In genomic region chr12:32000373-32001005, GRCh38 we compare ENCODE assay signal across 1 cellular context.
TF ChIP-seq lines count a peak whose summit lies in the region.

No MANE protein-coding gene starts in this region.

TF ChIP-seq in K562, 482 proteins besides CTCF, POLR2A, EP300 and RAD21 (continued from another document and continues in another):
- TF ChIP-seq SMARCC2 (IDR thresholded peaks at IDR 0.05; ENCODE audit: low read depth) (peak; percentile 94), ELF4 (CRISPR knock-in tag; IDR thresholded peaks at IDR 0.05) (no peak), BRCA1 (IDR thresholded peaks at IDR 0.05) (no peak), BRCA1 (CRISPR knock-in tag; IDR thresholded peaks at IDR 0.05) (no peak), ZNF232 (CRISPR knock-in tag; IDR thresholded peaks at IDR 0.05) (no peak), CAMTA2 (CRISPR knock-in tag; conservative IDR thresholded peaks at IDR 0.05) (no peak), NKRF (IDR thresholded peaks at IDR 0.05; ENCODE audit: borderline replicate concordance) (no peak), ZNF551 (CRISPR knock-in tag; IDR thresholded peaks at IDR 0.05) (no peak), GTF2B (IDR thresholded peaks at IDR 0.05; ENCODE audit: extremely low read depth, insufficient read length) (no peak), ZNF12 (CRISPR knock-in tag; IDR thresholded peaks at IDR 0.05) (no peak), U2AF2 (optimal IDR thresholded peaks at IDR 0.05; ENCODE audit: low read depth, low read length) (no peak), BCOR (IDR thresholded peaks at IDR 0.05) (peak; percentile 77), DMBX1 (CRISPR knock-in tag; IDR thresholded peaks at IDR 0.05; ENCODE audit: borderline replicate concordance) (no peak), RB1 (IDR thresholded peaks at IDR 0.05; ENCODE audit: low read depth) (no peak), STAT5A (IDR thresholded peaks at IDR 0.05; ENCODE audit: borderline replicate concordance, low read length) (peak; percentile 94), STAT5B (CRISPR knock-in tag; IDR thresholded peaks at IDR 0.05) (no peak), CEBPB (tag; IDR thresholded peaks at IDR 0.05) (no peak), ZNF239 (CRISPR knock-in tag; IDR thresholded peaks at IDR 0.05) (no peak), STAT6 (CRISPR knock-in tag; IDR thresholded peaks at IDR 0.05) (no peak), BCLAF1 (IDR thresholded peaks at IDR 0.05; ENCODE audit: borderline replicate concordance in 1 of 2, control insufficient read depth in 1 of 2, low read depth in 2 of 2, low read length in 1 of 2) (no peak), L3MBTL2 (IDR thresholded peaks at IDR 0.05) (no peak), ZNF740 (CRISPR knock-in tag; IDR thresholded peaks at IDR 0.05) (no peak), ZNF740 (tag; IDR thresholded peaks at IDR 0.05) (no peak), SMARCA4 (IDR thresholded peaks at IDR 0.05) (peak; percentile 97), GTF2F1 (IDR thresholded peaks at IDR 0.05; ENCODE audit: low read depth, low read length) (no peak), ZEB2 (IDR thresholded peaks at IDR 0.05) (peak; percentile 94), THRA (IDR thresholded peaks at IDR 0.05) (no peak), SMARCB1 (IDR thresholded peaks at IDR 0.05; ENCODE audit: insufficient read length, low read depth) (no peak), ZSCAN29 (IDR thresholded peaks at IDR 0.05) (no peak), ZKSCAN3 (CRISPR knock-in tag; IDR thresholded peaks at IDR 0.05) (no peak), ZNF324 (CRISPR knock-in tag; IDR thresholded peaks at IDR 0.05) (no peak), KAT2B (IDR thresholded peaks at IDR 0.05; ENCODE audit: low read depth, low read length) (no peak), POLR2AphosphoS5 (IDR thresholded peaks at IDR 0.05; ENCODE audit: control insufficient read depth, insufficient read depth, low read depth, low read length) (peak; percentile 97), ZFPM2 (CRISPR knock-in tag; IDR thresholded peaks at IDR 0.05) (no peak), ZNF3 (CRISPR knock-in tag; IDR thresholded peaks at IDR 0.05) (no peak)
- TF ChIP-seq, protein P1, sequence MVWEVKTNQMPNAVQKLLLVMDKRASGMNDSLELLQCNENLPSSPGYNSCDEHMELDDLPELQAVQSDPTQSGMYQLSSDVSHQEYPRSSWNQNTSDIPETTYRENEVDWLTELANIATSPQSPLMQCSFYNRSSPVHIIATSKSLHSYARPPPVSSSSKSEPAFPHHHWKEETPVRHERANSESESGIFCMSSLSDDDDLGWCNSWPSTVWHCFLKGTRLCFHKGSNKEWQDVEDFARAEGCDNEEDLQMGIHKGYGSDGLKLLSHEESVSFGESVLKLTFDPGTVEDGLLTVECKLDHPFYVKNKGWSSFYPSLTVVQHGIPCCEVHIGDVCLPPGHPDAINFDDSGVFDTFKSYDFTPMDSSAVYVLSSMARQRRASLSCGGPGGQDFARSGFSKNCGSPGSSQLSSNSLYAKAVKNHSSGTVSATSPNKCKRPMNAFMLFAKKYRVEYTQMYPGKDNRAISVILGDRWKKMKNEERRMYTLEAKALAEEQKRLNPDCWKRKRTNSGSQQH (CRISPR knock-in tag; IDR thresholded peaks at IDR 0.05), result no peak
- TF ChIP-seq, protein P2, sequence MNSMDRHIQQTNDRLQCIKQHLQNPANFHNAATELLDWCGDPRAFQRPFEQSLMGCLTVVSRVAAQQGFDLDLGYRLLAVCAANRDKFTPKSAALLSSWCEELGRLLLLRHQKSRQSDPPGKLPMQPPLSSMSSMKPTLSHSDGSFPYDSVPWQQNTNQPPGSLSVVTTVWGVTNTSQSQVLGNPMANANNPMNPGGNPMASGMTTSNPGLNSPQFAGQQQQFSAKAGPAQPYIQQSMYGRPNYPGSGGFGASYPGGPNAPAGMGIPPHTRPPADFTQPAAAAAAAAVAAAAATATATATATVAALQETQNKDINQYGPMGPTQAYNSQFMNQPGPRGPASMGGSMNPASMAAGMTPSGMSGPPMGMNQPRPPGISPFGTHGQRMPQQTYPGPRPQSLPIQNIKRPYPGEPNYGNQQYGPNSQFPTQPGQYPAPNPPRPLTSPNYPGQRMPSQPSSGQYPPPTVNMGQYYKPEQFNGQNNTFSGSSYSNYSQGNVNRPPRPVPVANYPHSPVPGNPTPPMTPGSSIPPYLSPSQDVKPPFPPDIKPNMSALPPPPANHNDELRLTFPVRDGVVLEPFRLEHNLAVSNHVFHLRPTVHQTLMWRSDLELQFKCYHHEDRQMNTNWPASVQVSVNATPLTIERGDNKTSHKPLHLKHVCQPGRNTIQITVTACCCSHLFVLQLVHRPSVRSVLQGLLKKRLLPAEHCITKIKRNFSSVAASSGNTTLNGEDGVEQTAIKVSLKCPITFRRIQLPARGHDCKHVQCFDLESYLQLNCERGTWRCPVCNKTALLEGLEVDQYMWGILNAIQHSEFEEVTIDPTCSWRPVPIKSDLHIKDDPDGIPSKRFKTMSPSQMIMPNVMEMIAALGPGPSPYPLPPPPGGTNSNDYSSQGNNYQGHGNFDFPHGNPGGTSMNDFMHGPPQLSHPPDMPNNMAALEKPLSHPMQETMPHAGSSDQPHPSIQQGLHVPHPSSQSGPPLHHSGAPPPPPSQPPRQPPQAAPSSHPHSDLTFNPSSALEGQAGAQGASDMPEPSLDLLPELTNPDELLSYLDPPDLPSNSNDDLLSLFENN (IDR thresholded peaks at IDR 0.05; ENCODE audit: low read depth in 2 of 2, low read length in 2 of 2), result peak in 1 of 2 experiments; percentile 90; a peak in 2 of 4 replicates
- TF ChIP-seq, protein P3, sequence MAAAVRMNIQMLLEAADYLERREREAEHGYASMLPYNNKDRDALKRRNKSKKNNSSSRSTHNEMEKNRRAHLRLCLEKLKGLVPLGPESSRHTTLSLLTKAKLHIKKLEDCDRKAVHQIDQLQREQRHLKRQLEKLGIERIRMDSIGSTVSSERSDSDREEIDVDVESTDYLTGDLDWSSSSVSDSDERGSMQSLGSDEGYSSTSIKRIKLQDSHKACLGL (CRISPR knock-in tag; IDR thresholded peaks at IDR 0.05; ENCODE audit: borderline replicate concordance, poor library complexity, severe bottlenecking), result no peak
- TF ChIP-seq, protein P4, sequence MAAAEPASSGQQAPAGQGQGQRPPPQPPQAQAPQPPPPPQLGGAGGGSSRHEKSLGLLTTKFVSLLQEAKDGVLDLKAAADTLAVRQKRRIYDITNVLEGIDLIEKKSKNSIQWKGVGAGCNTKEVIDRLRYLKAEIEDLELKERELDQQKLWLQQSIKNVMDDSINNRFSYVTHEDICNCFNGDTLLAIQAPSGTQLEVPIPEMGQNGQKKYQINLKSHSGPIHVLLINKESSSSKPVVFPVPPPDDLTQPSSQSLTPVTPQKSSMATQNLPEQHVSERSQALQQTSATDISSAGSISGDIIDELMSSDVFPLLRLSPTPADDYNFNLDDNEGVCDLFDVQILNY (CRISPR knock-in tag; IDR thresholded peaks at IDR 0.05), result no peak
- TF ChIP-seq, protein P5, sequence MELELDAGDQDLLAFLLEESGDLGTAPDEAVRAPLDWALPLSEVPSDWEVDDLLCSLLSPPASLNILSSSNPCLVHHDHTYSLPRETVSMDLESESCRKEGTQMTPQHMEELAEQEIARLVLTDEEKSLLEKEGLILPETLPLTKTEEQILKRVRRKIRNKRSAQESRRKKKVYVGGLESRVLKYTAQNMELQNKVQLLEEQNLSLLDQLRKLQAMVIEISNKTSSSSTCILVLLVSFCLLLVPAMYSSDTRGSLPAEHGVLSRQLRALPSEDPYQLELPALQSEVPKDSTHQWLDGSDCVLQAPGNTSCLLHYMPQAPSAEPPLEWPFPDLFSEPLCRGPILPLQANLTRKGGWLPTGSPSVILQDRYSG (tag; conservative IDR thresholded peaks at IDR 0.05; ENCODE audit: low read depth), result no peak
- TF ChIP-seq, protein P6, sequence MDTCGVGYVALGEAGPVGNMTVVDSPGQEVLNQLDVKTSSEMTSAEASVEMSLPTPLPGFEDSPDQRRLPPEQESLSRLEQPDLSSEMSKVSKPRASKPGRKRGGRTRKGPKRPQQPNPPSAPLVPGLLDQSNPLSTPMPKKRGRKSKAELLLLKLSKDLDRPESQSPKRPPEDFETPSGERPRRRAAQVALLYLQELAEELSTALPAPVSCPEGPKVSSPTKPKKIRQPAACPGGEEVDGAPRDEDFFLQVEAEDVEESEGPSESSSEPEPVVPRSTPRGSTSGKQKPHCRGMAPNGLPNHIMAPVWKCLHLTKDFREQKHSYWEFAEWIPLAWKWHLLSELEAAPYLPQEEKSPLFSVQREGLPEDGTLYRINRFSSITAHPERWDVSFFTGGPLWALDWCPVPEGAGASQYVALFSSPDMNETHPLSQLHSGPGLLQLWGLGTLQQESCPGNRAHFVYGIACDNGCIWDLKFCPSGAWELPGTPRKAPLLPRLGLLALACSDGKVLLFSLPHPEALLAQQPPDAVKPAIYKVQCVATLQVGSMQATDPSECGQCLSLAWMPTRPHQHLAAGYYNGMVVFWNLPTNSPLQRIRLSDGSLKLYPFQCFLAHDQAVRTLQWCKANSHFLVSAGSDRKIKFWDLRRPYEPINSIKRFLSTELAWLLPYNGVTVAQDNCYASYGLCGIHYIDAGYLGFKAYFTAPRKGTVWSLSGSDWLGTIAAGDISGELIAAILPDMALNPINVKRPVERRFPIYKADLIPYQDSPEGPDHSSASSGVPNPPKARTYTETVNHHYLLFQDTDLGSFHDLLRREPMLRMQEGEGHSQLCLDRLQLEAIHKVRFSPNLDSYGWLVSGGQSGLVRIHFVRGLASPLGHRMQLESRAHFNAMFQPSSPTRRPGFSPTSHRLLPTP (IDR thresholded peaks at IDR 0.05; ENCODE audit: borderline replicate concordance, extremely low read depth, insufficient read length), result no peak
